Comparison of ENCODE assay signal across 10 cellular contexts in the genomic region with DNA sequence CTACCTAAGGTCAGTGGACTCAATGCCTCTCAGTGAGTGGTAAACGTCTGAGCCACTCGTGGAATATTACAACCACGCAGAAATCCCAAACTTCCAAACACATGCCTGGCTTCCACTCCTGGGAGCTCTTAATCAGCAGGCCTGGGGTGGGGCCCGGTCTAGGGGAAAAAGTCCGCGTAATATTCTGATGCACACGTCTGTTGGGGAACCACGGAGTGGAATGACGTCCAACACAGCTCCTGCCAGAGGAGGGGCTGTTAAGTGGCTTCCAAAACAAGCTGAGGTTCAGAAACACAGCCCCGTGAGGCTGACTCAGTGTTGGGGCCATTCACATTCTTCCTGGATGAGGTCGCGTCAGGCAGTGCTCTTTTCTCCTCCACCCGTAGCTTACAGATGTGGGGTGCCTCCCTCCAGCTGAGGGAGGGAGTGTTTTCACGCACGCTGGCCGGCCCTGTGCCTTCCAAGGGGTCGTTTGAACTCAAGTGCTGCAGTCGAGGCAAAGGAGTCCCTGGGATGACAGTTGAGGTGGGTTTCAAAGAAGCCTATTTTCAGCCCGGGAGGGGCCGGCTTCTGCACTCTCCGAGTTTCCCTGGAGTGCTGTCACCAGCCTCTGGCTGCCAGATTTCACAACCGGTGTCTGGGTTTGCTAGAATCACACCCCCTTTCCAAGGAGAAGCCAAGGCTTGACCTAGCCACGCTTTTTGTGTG.
DNase-seq lines count a peak whose midpoint lies in the region; ATAC-seq and TF ChIP-seq lines count a peak whose summit lies in the region.
"Had no signal": no experiment of that assay in that cellular context is flagged by ENCODE, and none has a peak within 500 bp of the region (broad histone marks: within the 10 kb centered on the region; RNA-seq: fewer than 3 reads in every experiment).

No MANE protein-coding gene starts in this region.

- H3K4me3 ChIP-seq in SJCRH30: no peak overlapping the region
- peak overlapping the region; percentile 13 for H3K4me3 ChIP-seq in fibroblast of the aortic adventitia (ENCODE audit: low read depth, low read length)
- H3K4me3 ChIP-seq in osteoblast (ENCODE audit: insufficient read depth, low read length): peak overlapping the region; percentile 61

- ATAC-seq in GM18517 (IDR thresholded peaks at IDR 0.05; ENCODE audit: unreplicated experiment) (no peak), GM21515 (IDR thresholded peaks at IDR 0.05; ENCODE audit: unreplicated experiment) (no peak)

- H3K36me3 ChIP-seq in SJCRH30 (no peaks in the 10 kb centered on the region), osteoblast (ENCODE audit: insufficient read depth, low read length) (no peaks in the 10 kb centered on the region)

- H3K27me3 ChIP-seq in SJCRH30 (no peaks in the 10 kb centered on the region), osteoblast (ENCODE audit: insufficient read depth, low read length) (no peaks in the 10 kb centered on the region)

- DNase-seq in AG08396 (ENCODE audit: low spot score) (peak; percentile 93), SJCRH30 (peak; percentile 45 to 50), fibroblast of the aortic adventitia (ENCODE audit: low read depth) (peak; percentile 100), osteoblast (ENCODE audit: insufficient read length, low spot score, missing footprints) (peak; percentile 97), kidney glomerular epithelial cell (lab: John Stamatoyannopoulos, UW) (no peak)
- DNase-seq in activated naive CD4-positive, alpha-beta T cell treated with anti-CD3 and anti-CD28 coated beads, Interleukin-2, amount 50 U/mL, for 16 hours: no peak
- DNase-seq: activated CD4-positive, alpha-beta T cell treated with anti-CD3 and anti-CD28 coated beads, Interleukin-2, amount 50 U/mL, for 48 hours; NCI-H1105 treated with DMSO at 0.1 percent for 48 hours had no signal

- peak overlapping the region; percentile 7; the same call in 1 of the 2 replicates for H3K27ac ChIP-seq in SJCRH30
- H3K27ac ChIP-seq in osteoblast (ENCODE audit: low read depth, low read length): peak overlapping the region; percentile 98

- peak overlapping the region; percentile 82 for H3K4me2 ChIP-seq in osteoblast (ENCODE audit: insufficient read depth, low read length)

- no peaks in the 10 kb centered on the region for H3K79me2 ChIP-seq in osteoblast (ENCODE audit: insufficient read depth, low read length)

- H3K9me3 ChIP-seq in SJCRH30 (replicated peaks) (peaks cover 15% of the 10 kb centered on the region), osteoblast (ENCODE audit: low read depth, low read length) (peaks cover 6% of the 10 kb centered on the region)

- H2AFZ ChIP-seq in osteoblast (ENCODE audit: low read length): peak overlapping the region; percentile 79

- no peaks in the 10 kb centered on the region for H4K20me1 ChIP-seq in osteoblast (ENCODE audit: insufficient read depth, low read length)

- H3K4me1 ChIP-seq in SJCRH30 (no peaks in the 10 kb centered on the region), osteoblast (ENCODE audit: insufficient read depth, low read length) (peaks cover 18% of the 10 kb centered on the region)

- TF ChIP-seq CTCF in fibroblast of the aortic adventitia (IDR thresholded peaks at IDR 0.05; ENCODE audit: insufficient read depth, low read length) (no peak), osteoblast (IDR thresholded peaks at IDR 0.05; ENCODE audit: extremely low read depth, low read depth, low read length) (no peak)

Comparison
In these comparisons a context has a peak if more than half of its experiments do, and no peak if none do; other contexts are left out.
1. DNase-seq: peak in AG08396 (single experiment), SJCRH30 (2 of 2), fibroblast of the aortic adventitia (single experiment) and osteoblast (single experiment); none in activated naive CD4-positive, alpha-beta T cell treated with anti-CD3 and anti-CD28 coated beads, Interleukin-2, amount 50 U/mL, for 16 hours (single experiment) and kidney glomerular epithelial cell (single experiment).